ENCODE assay signal across 17 cellular contexts in the genomic region with DNA sequence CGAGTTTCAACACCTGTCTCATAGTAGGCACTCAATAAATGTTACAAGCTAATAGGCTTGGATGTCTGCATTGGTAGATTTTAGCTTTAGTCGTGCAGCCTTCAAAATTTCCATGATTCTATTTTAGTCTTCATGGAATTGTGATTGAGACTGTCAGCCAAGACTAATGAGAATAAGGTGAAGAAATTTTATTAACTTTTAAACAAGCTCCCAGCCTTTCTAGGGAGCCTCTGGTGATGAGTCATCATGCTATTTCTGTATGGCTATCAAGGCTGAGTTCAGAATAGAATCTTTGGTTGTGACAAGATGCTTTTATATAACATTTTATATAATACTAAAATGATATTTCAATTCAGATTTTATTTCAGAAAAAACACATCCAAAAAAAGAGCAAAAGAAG.
DNase-seq lines count a peak whose midpoint lies in the region; ATAC-seq and TF ChIP-seq lines count a peak whose summit lies in the region.
"Had no signal": no experiment of that assay in that cellular context is flagged by ENCODE, and none has a peak within 500 bp of the region (broad histone marks: within the 10 kb centered on the region; RNA-seq: fewer than 3 reads in every experiment).

No MANE protein-coding gene starts in this region.

- no peak for TF ChIP-seq CTCF in A673 (conservative IDR thresholded peaks at IDR 0.05; ENCODE audit: low read depth, low read length)

- H3K4me1 ChIP-seq in A673 (ENCODE audit: insufficient read depth, low read length, poor library complexity, severe bottlenecking): no peaks in the 10 kb centered on the region
- H3K4me1 ChIP-seq: SJCRH30 had no signal

- H3K27ac ChIP-seq in A673 (ENCODE audit: low read depth, low read length, poor library complexity, severe bottlenecking): no peak overlapping the region
- H3K27ac ChIP-seq: SJCRH30 had no signal

- no peaks in the 10 kb centered on the region for H3K27me3 ChIP-seq in A673 (replicated peaks; ENCODE audit: insufficient read depth, low read depth, low read length, poor library complexity)
- H3K27me3 ChIP-seq: SJCRH30 had no signal

- POLR2A ChIA-PET in A673 (lab: Charles Lee; ENCODE audit: low non-redundant PET): no interaction called here

- peak; percentile 4 for DNase-seq in A673 (ENCODE audit: low spot score)
- DNase-seq in astrocyte of the hippocampus (ENCODE audit: low read depth, low spot score): peak; percentile 6
- peak; percentile 42 for DNase-seq in kidney glomerular epithelial cell (lab: John Stamatoyannopoulos, UW)
- DNase-seq in SHP77 (lab: John Stamatoyannopoulos, UW): no peak
- DNase-seq: CD4-positive, alpha-beta memory T cell; GF-D8; H7; MM.1S; NCI-H1105; NCI-H1694 treated with DMSO at 0.1 percent for 48 hours; NCI-H82 had no signal

- intact Hi-C loops in A673 (cut with micrococcal nuclease; ENCODE audit: unreplicated experiment): no loop called here

- no peaks in the 10 kb centered on the region for H3K9me3 ChIP-seq in A673 (ENCODE audit: low read depth, low read length, poor library complexity, severe bottlenecking)
- H3K9me3 ChIP-seq: SJCRH30 had no signal

- BruUV-seq in A673 (replicated peaks; lab: Mats Ljungman, UMichigan): no TSS peak

- peak; percentile 43 for ATAC-seq in GM18868 (IDR thresholded peaks at IDR 0.05; ENCODE audit: unreplicated experiment)
- ATAC-seq in HG03025 (IDR thresholded peaks at IDR 0.05; ENCODE audit: low FRiP score, unreplicated experiment): no peak
- ATAC-seq in GM19328 (IDR thresholded peaks at IDR 0.05; ENCODE audit: unreplicated experiment): no peak
- no peak for ATAC-seq in GM19035 (IDR thresholded peaks at IDR 0.05; ENCODE audit: unreplicated experiment)
- ATAC-seq: HepG2 had no signal

- H3K4me3 ChIP-seq in A673 (ENCODE audit: low read depth, low read length, poor library complexity, severe bottlenecking): no peak overlapping the region
- H3K4me3 ChIP-seq: SJCRH30 had no signal

- no peaks in the 10 kb centered on the region for H3K36me3 ChIP-seq in A673 (ENCODE audit: insufficient read depth, low read length, poor library complexity, severe bottlenecking)
- H3K36me3 ChIP-seq: SJCRH30 had no signal

- CTCF ChIA-PET in A673 (lab: Charles Lee): no interaction called here

Comparison
In these comparisons a context has a peak if more than half of its experiments do, and no peak if none do; other contexts are left out.
1. DNase-seq: peak in A673 (single experiment), astrocyte of the hippocampus (single experiment) and kidney glomerular epithelial cell (single experiment); none in SHP77 (0 of 2).